In genomic region chr22:30426395-30427353, GRCh38 we compare ENCODE assay signal across 8 cellular contexts. TPM values are rescaled to one million over a fixed set of nuclear protein-coding genes. Genes with fewer than 3 reads are reported as not detected.
DNase-seq lines count a peak whose midpoint lies in the region; ATAC-seq and TF ChIP-seq lines count a peak whose summit lies in the region.

No MANE protein-coding gene starts in this region.

- peak overlapping the region; percentile 96 for H3K27ac Mint-ChIP-seq in activated CD8-positive, alpha-beta T cell treated with anti-CD3 and anti-CD28 coated beads for 36 hours

- peaks cover 25% of the 10 kb centered on the region for H3K4me1 Mint-ChIP-seq in activated CD8-positive, alpha-beta T cell treated with anti-CD3 and anti-CD28 coated beads for 36 hours (ENCODE audit: low read depth)

- H3K9me3 Mint-ChIP-seq in activated CD8-positive, alpha-beta T cell treated with anti-CD3 and anti-CD28 coated beads for 36 hours = no peaks in the 10 kb centered on the region

- CTCF ChIA-PET in HEK293 (lab: Yijun Ruan, JAX) = interaction anchor here (0.6 to 7.6 kb wide), 15 partner anchors 11 to 950 kb away, joined by 3 to 71 read pairs (median 5); partner anchors contain the start of gene SLC35E4
- CTCF ChIA-PET in activated CD8-positive, alpha-beta T cell treated with anti-CD3 and anti-CD28 coated beads for 36 hours (lab: Charles Lee) = interaction anchor here (0.7 to 9.0 kb wide), 13 partner anchors 9 to 162 kb away, joined by 3 to 138 read pairs (median 5); partner anchors contain the start of genes CASTOR1, RNF215 and SEC14L2

- peaks cover 50% of the 10 kb centered on the region for H3K36me3 Mint-ChIP-seq in activated CD8-positive, alpha-beta T cell treated with anti-CD3 and anti-CD28 coated beads for 36 hours (ENCODE audit: low read depth)

- peak overlapping the region; percentile 74 for H3K4me3 ChIP-seq in HEK293 (ENCODE audit: low read depth, low read length)

- no peaks in the 10 kb centered on the region for H3K9me3 ChIP-seq in HEK293 (ENCODE audit: control insufficient read depth, insufficient read depth, low read depth, low read length)

- H3K27ac ChIP-seq in HEK293 (ENCODE audit: extremely low read depth, low read depth, low read length) = no peak overlapping the region; the same call in 1 of the 2 replicates

- peak overlapping the region; percentile 93 for H3K4me3 Mint-ChIP-seq in activated CD8-positive, alpha-beta T cell treated with anti-CD3 and anti-CD28 coated beads for 36 hours

- intact Hi-C loops in activated CD8-positive, alpha-beta T cell treated with anti-CD3 and anti-CD28 coated beads for 36 hours (cut with micrococcal nuclease) = no loop called here

- no peaks in the 10 kb centered on the region for H3K27me3 Mint-ChIP-seq in activated CD8-positive, alpha-beta T cell treated with anti-CD3 and anti-CD28 coated beads for 36 hours

- peak; percentile 80 for DNase-seq in AG08395 (ENCODE audit: low spot score)
- DNase-seq in NCI-H82 (lab: John Stamatoyannopoulos, UW) = peak; percentile 85
- peak; percentile 96 for DNase-seq in activated CD8-positive, alpha-beta T cell treated with anti-CD3 and anti-CD28 coated beads for 36 hours
- peak; percentile 79 for DNase-seq in ecto neural progenitor cell (ENCODE audit: low spot score)
- DNase-seq in medulla oblongata (ENCODE audit: extremely low spot score) = peak; percentile 63
- peak; percentile 82 to 90 (median 83) for DNase-seq in stimulated activated CD4-positive, alpha-beta T cell treated with anti-CD3 and anti-CD28 coated beads, TNF-alpha, amount 100 ng/mL, for 48 hours (ENCODE audit: low read depth in 3 of 3)

- peak; percentile 47 for ATAC-seq in activated CD8-positive, alpha-beta T cell treated with anti-CD3 and anti-CD28 coated beads for 36 hours
- no peak for ATAC-seq in GM21528 (IDR thresholded peaks at IDR 0.05; ENCODE audit: low FRiP score, unreplicated experiment)

- POLR2A ChIA-PET in HEK293 (lab: Yijun Ruan, JAX) = interaction anchor here (0.5 to 1.8 kb wide), 4 partner anchors 11 to 771 kb away, joined by 3 to 10 read pairs (median 4); partner anchors contain the start of gene SEC14L2
- POLR2A ChIA-PET in activated CD8-positive, alpha-beta T cell treated with anti-CD3 and anti-CD28 coated beads for 36 hours (lab: Charles Lee) = interaction anchor here (0.7 to 5.9 kb wide), 9 partner anchors 9 to 147 kb away, joined by 3 to 78 read pairs (median 5); partner anchors contain the start of gene CASTOR1

- TF ChIP-seq CTCF in HEK293 (tag by site-specific recombination; IDR thresholded peaks at IDR 0.05) = peak; percentile 23; the same call in 1 of the 2 replicates
- peak; percentile 65 for TF ChIP-seq CTCF in activated CD8-positive, alpha-beta T cell treated with anti-CD3 and anti-CD28 coated beads for 36 hours (IDR thresholded peaks at IDR 0.05)

- H3K36me3 ChIP-seq in HEK293 (ENCODE audit: control insufficient read depth in 2 of 2, insufficient read depth in 1 of 2, low read length in 2 of 2) = peaks cover 0 to 26% of the 10 kb centered on the region in 2 experiments; a peak in 1 of 3 replicates

- H3K4me1 ChIP-seq in HEK293 (ENCODE audit: control insufficient read depth, insufficient read depth, low read length) = peaks cover 19% of the 10 kb centered on the region

TF ChIP-seq in HEK293, 187 proteins besides CTCF, POLR2A, EP300 and RAD21 (continues in another document):
- no peak for TF ChIP-seq ZBTB1 (tag by site-specific recombination; IDR thresholded peaks at IDR 0.05)
- 0 out of 2 replicates have a peak, but pooled peaks have one; percentile 13 for TF ChIP-seq KLF10 (tag by site-specific recombination; IDR thresholded peaks at IDR 0.05)
- TF ChIP-seq YY2 (tag by site-specific recombination; IDR thresholded peaks at IDR 0.05) = no peak
- TF ChIP-seq, protein P1, sequence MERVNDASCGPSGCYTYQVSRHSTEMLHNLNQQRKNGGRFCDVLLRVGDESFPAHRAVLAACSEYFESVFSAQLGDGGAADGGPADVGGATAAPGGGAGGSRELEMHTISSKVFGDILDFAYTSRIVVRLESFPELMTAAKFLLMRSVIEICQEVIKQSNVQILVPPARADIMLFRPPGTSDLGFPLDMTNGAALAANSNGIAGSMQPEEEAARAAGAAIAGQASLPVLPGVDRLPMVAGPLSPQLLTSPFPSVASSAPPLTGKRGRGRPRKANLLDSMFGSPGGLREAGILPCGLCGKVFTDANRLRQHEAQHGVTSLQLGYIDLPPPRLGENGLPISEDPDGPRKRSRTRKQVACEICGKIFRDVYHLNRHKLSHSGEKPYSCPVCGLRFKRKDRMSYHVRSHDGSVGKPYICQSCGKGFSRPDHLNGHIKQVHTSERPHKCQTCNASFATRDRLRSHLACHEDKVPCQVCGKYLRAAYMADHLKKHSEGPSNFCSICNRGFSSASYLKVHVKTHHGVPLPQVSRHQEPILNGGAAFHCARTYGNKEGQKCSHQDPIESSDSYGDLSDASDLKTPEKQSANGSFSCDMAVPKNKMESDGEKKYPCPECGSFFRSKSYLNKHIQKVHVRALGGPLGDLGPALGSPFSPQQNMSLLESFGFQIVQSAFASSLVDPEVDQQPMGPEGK (tag by site-specific recombination; IDR thresholded peaks at IDR 0.05) = peak; percentile 19; the same call in 1 of the 2 replicates
- TF ChIP-seq ZNF366 (tag by site-specific recombination; conservative IDR thresholded peaks at IDR 0.05) = no peak
- no peak for TF ChIP-seq MEIS1 (CRISPR knock-in tag; IDR thresholded peaks at IDR 0.05; ENCODE audit: borderline replicate concordance)
- TF ChIP-seq ZBTB8A (tag by site-specific recombination; IDR thresholded peaks at IDR 0.05) = no peak
- no peak for TF ChIP-seq KLF7 (tag by site-specific recombination; IDR thresholded peaks at IDR 0.05; ENCODE audit: borderline replicate concordance)
- no peak for TF ChIP-seq TCF7L2 (IDR thresholded peaks at IDR 0.05; ENCODE audit: borderline replicate concordance, low read depth, low read length)
- TF ChIP-seq, protein P2, sequence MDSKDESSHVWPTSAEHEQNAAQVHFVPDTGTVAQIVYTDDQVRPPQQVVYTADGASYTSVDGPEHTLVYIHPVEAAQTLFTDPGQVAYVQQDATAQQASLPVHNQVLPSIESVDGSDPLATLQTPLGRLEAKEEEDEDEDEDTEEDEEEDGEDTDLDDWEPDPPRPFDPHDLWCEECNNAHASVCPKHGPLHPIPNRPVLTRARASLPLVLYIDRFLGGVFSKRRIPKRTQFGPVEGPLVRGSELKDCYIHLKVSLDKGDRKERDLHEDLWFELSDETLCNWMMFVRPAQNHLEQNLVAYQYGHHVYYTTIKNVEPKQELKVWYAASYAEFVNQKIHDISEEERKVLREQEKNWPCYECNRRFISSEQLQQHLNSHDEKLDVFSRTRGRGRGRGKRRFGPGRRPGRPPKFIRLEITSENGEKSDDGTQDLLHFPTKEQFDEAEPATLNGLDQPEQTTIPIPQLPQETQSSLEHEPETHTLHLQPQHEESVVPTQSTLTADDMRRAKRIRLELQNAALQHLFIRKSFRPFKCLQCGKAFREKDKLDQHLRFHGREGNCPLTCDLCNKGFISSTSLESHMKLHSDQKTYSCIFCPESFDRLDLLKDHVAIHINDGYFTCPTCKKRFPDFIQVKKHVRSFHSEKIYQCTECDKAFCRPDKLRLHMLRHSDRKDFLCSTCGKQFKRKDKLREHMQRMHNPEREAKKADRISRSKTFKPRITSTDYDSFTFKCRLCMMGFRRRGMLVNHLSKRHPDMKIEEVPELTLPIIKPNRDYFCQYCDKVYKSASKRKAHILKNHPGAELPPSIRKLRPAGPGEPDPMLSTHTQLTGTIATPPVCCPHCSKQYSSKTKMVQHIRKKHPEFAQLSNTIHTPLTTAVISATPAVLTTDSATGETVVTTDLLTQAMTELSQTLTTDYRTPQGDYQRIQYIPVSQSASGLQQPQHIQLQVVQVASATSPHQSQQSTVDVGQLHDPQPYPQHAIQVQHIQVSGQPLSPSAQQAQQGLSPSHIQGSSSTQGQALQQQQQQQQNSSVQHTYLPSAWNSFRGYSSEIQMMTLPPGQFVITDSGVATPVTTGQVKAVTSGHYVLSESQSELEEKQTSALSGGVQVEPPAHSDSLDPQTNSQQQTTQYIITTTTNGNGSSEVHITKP (tag by site-specific recombination; IDR thresholded peaks at IDR 0.05) = peak; percentile 90
- TF ChIP-seq, protein P3, sequence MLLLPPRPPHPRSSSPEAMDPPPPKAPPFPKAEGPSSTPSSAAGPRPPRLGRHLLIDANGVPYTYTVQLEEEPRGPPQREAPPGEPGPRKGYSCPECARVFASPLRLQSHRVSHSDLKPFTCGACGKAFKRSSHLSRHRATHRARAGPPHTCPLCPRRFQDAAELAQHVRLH (tag by site-specific recombination; IDR thresholded peaks at IDR 0.05) = peak; percentile 10; the same call in 1 of the 2 replicates
- TF ChIP-seq BCL11B (tag by site-specific recombination; IDR thresholded peaks at IDR 0.05; ENCODE audit: low read depth) = peak; percentile 81
- no peak for TF ChIP-seq HOXC10 (CRISPR knock-in tag; IDR thresholded peaks at IDR 0.05)
- TF ChIP-seq ZNF654 (tag by site-specific recombination; IDR thresholded peaks at IDR 0.05; ENCODE audit: low read depth) = peak; percentile 23; the same call in 1 of the 2 replicates
- no peak for TF ChIP-seq ZNF37A (tag by site-specific recombination; IDR thresholded peaks at IDR 0.05)
- TF ChIP-seq ZNF677 (tag by site-specific recombination; IDR thresholded peaks at IDR 0.05) = no peak
- peak; percentile 26; the same call in 1 of the 2 replicates for TF ChIP-seq KLF8 (tag by site-specific recombination; IDR thresholded peaks at IDR 0.05)
- peak; percentile 57 for TF ChIP-seq EGR2 (tag by site-specific recombination; IDR thresholded peaks at IDR 0.05; ENCODE audit: low read depth)

RNA-seq across cellular contexts. Expression of gene MTFP1, which starts 1.1 kb away (rescaled TPM):
- total RNA-seq in activated CD8-positive, alpha-beta T cell treated with anti-CD3 and anti-CD28 coated beads for 36 hours = 10 to 100 TPM; 89.8 to 93.8 TPM

RNA-seq across cellular contexts. Expression of gene SEC14L2, which starts 29.9 kb away (rescaled TPM):
- total RNA-seq in activated CD8-positive, alpha-beta T cell treated with anti-CD3 and anti-CD28 coated beads for 36 hours = 10 to 100 TPM; 15.1 to 15.4 TPM

RNA-seq across cellular contexts. Expression of gene RNF215, which starts 39.5 kb away (rescaled TPM):
- total RNA-seq in activated CD8-positive, alpha-beta T cell treated with anti-CD3 and anti-CD28 coated beads for 36 hours = 1 to 10 TPM; 7.1 to 7.2 TPM

RNA-seq across cellular contexts. Expression of gene SEC14L3, which starts 45.1 kb away (rescaled TPM):
- total RNA-seq in activated CD8-positive, alpha-beta T cell treated with anti-CD3 and anti-CD28 coated beads for 36 hours = not detected
